2 cellular contexts compared by ENCODE assay signal in the genomic region with DNA sequence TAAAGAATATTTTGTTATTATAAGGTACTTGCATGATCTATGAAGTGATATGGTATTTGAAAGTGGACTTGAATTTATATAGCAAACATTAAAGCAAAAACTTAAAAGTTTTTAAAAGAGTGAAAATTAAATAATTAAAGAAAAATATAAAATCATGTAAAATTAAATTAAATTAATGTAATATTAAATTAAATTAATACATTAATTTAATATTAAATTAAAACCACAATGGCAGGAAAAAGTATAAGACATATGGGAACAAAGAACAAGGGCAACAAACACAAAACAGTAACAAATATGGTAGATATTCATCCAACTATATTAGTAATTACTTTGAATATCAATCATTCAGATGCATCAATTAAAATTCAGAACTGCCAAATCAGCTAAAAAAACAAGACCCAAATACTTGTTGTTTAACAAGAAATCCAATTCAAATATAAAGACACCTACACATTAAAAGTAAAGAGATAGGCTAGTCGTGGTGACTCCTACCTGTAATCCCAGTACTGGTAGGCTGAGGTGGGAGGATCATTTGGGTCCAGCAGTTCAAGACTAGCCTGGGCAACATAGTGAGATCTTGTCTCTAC.
TF ChIP-seq lines count a peak whose summit lies in the region.

No MANE protein-coding gene starts in this region.

TF ChIP-seq in IMR-90, 13 proteins besides CTCF, POLR2A, EP300 and RAD21 (continued from another document):
- TF ChIP-seq CHD1 (IDR thresholded peaks at IDR 0.05; ENCODE audit: low read depth, low read length) (no peak), RCOR1 (IDR thresholded peaks at IDR 0.05; ENCODE audit: insufficient replicate concordance, low read length) (no peak)

TF ChIP-seq in K562, 482 proteins besides CTCF, POLR2A, EP300 and RAD21 (continued from another document):
- TF ChIP-seq NCOA2 (IDR thresholded peaks at IDR 0.05; ENCODE audit: partially characterized antibody in 2 of 2): peak in 1 of 2 experiments; percentile 36
- peak; percentile 94 for TF ChIP-seq ZNF316 (IDR thresholded peaks at IDR 0.05)
- no peak for TF ChIP-seq ZBED1 (IDR thresholded peaks at IDR 0.05)
- no peak for TF ChIP-seq NFYB (IDR thresholded peaks at IDR 0.05; ENCODE audit: extremely low read depth, insufficient read length)
- TF ChIP-seq ZNF224 (CRISPR knock-in tag; IDR thresholded peaks at IDR 0.05): no peak
- no peak for TF ChIP-seq ELF2 (CRISPR knock-in tag; IDR thresholded peaks at IDR 0.05)
- TF ChIP-seq CREBBP (IDR thresholded peaks at IDR 0.05; ENCODE audit: low read depth, low read length): no peak
- TF ChIP-seq C11orf30 (IDR thresholded peaks at IDR 0.05; ENCODE audit: low read depth): peak; percentile 84
- TF ChIP-seq ILF3 (IDR thresholded peaks at IDR 0.05; ENCODE audit: borderline replicate concordance): no peak
- TF ChIP-seq U2AF1 (optimal IDR thresholded peaks at IDR 0.05; ENCODE audit: low read depth, low read length): no peak
- peak; percentile 12; the same call in 1 of the 2 replicates for TF ChIP-seq PBX2 (CRISPR knock-in tag; IDR thresholded peaks at IDR 0.05; ENCODE audit: low read depth)
- TF ChIP-seq PBX2 (tag; conservative IDR thresholded peaks at IDR 0.05; ENCODE audit: low read depth): no peak
- peak; percentile 70 for TF ChIP-seq MAFF (IDR thresholded peaks at IDR 0.05; ENCODE audit: low read length)
- no peak for TF ChIP-seq MXD1 (CRISPR knock-in tag; IDR thresholded peaks at IDR 0.05; ENCODE audit: borderline replicate concordance, poor library complexity, severe bottlenecking)
- TF ChIP-seq TAF9B (IDR thresholded peaks at IDR 0.05; ENCODE audit: partially characterized antibody): peak; percentile 15
- no peak for TF ChIP-seq FOXP4 (CRISPR knock-in tag; IDR thresholded peaks at IDR 0.05; ENCODE audit: borderline replicate concordance)
- TF ChIP-seq, protein P1, sequence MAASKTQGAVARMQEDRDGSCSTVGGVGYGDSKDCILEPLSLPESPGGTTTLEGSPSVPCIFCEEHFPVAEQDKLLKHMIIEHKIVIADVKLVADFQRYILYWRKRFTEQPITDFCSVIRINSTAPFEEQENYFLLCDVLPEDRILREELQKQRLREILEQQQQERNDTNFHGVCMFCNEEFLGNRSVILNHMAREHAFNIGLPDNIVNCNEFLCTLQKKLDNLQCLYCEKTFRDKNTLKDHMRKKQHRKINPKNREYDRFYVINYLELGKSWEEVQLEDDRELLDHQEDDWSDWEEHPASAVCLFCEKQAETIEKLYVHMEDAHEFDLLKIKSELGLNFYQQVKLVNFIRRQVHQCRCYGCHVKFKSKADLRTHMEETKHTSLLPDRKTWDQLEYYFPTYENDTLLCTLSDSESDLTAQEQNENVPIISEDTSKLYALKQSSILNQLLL (CRISPR knock-in tag; IDR thresholded peaks at IDR 0.05; ENCODE audit: borderline replicate concordance): no peak
